ENCODE assay signal across 21 cellular contexts in the genomic region with DNA sequence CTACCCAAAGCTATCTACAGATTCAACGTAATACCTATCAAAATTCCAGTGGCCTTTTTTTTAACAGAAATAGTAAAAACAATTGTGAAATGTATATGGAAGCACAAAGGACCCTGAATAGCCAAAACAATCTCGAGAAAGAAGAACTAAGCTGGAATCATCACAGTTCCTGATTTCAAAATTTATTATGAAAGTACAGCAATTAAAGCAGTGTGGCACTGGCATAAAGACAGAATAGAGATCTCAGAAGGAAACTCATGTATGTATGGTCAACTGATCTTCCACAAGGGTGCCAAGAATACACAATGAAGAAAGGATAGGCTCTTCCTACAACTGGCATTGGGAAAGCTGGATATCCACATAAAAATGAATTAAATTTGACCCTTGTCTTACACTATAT. TPM values are rescaled to one million over a fixed set of nuclear protein-coding genes. Genes with fewer than 3 reads are reported as not detected.
DNase-seq lines count a peak whose midpoint lies in the region; TF ChIP-seq lines count a peak whose summit lies in the region.
"Had no signal": no experiment of that assay in that cellular context is flagged by ENCODE, and none has a peak within 500 bp of the region (broad histone marks: within the 10 kb centered on the region; RNA-seq: fewer than 3 reads in every experiment).

No MANE protein-coding gene starts in this region.

- POLR2A ChIA-PET in activated CD4-positive, alpha-beta memory T cell treated with anti-CD3 and anti-CD28 coated beads for 36 hours (lab: Charles Lee): no interaction called here

- peaks cover 1 to 8% (median 2%) of the 10 kb centered on the region in 3 donors for H3K27me3 Mint-ChIP-seq in CD14-positive monocyte (ENCODE audit: low read depth in 3 of 3)
- H3K27me3 Mint-ChIP-seq in activated CD4-positive, alpha-beta memory T cell treated with anti-CD3 and anti-CD28 coated beads for 36 hours: no peaks in the 10 kb centered on the region

- peaks cover 0 to 2% (median 0%) of the 10 kb centered on the region in 7 donors for H3K9me3 Mint-ChIP-seq in CD14-positive monocyte
- H3K9me3 Mint-ChIP-seq in activated CD4-positive, alpha-beta memory T cell treated with anti-CD3 and anti-CD28 coated beads for 36 hours: peaks cover 9% of the 10 kb centered on the region

- intact Hi-C loops in CD14-positive monocyte (cut with micrococcal nuclease): no loop called here
- intact Hi-C loops in activated CD4-positive, alpha-beta memory T cell treated with anti-CD3 and anti-CD28 coated beads for 36 hours (cut with micrococcal nuclease): no loop called here

- DNase-seq in CD14-positive monocyte (ENCODE audit: low spot score) (no peak), GF-D8 (lab: John Stamatoyannopoulos, UW) (peak; percentile 4), NOMO-1 (lab: John Stamatoyannopoulos, UW; ENCODE audit: unreplicated experiment in 2 of 2) (peak; percentile 59 to 91), SK-MEL-5 (ENCODE audit: low read depth, low spot score) (peak; percentile 65), middle frontal gyrus (ENCODE audit: extremely low spot score, low spot score) (no peak)
- DNase-seq in activated CD4-positive, CD25-positive, alpha-beta regulatory T cell (lab: John Stamatoyannopoulos, UW): no peak
- DNase-seq in activated CD4-positive, alpha-beta memory T cell treated with anti-CD3 and anti-CD28 coated beads for 36 hours: no peak
- DNase-seq: 8988T; ACHN; BE2C; Caco-2; CD4-positive, CD25-positive, alpha-beta regulatory T cell; CD8-positive, alpha-beta T cell; DMS153; DND-41; GM23248; H7; HCEC 1CT had no signal

- TF ChIP-seq CTCF in CD14-positive monocyte (IDR thresholded peaks at IDR 0.05): no peak

- H3K27ac Mint-ChIP-seq in CD14-positive monocyte: peak overlapping the region in 6 of 7 donors; percentile 32 to 87 (median 80)
- H3K27ac Mint-ChIP-seq in activated CD4-positive, alpha-beta memory T cell treated with anti-CD3 and anti-CD28 coated beads for 36 hours: no peak overlapping the region
- H3K27ac Mint-ChIP-seq: CD4-positive, CD25-positive, alpha-beta regulatory T cell; CD8-positive, alpha-beta T cell had no signal

- peaks cover 20% of the 10 kb centered on the region for H3K4me1 Mint-ChIP-seq in CD14-positive monocyte
- no peaks in the 10 kb centered on the region for H3K4me1 Mint-ChIP-seq in activated CD4-positive, alpha-beta memory T cell treated with anti-CD3 and anti-CD28 coated beads for 36 hours (ENCODE audit: low read depth)
- H3K4me1 Mint-ChIP-seq: CD4-positive, CD25-positive, alpha-beta regulatory T cell had no signal

- in situ Hi-C loops in SK-MEL-5 (cut with HindIII; ENCODE audit: low pct_unique_long_range_greater_than_20kb, low sequenced_read_pairs): no loop called here

- H3K36me3 Mint-ChIP-seq in CD14-positive monocyte: no peaks in the 10 kb centered on the region
- H3K36me3 Mint-ChIP-seq in activated CD4-positive, alpha-beta memory T cell treated with anti-CD3 and anti-CD28 coated beads for 36 hours: no peaks in the 10 kb centered on the region
- H3K36me3 Mint-ChIP-seq: CD4-positive, CD25-positive, alpha-beta regulatory T cell; CD8-positive, alpha-beta T cell had no signal

- CTCF ChIA-PET in activated CD4-positive, alpha-beta memory T cell treated with anti-CD3 and anti-CD28 coated beads for 36 hours (lab: Charles Lee): no interaction called here

- peak overlapping the region in 1 of 2 donors; percentile 44 for H3K4me3 Mint-ChIP-seq in CD14-positive monocyte
- no peak overlapping the region for H3K4me3 Mint-ChIP-seq in activated CD4-positive, alpha-beta memory T cell treated with anti-CD3 and anti-CD28 coated beads for 36 hours
- H3K4me3 Mint-ChIP-seq: CD4-positive, CD25-positive, alpha-beta regulatory T cell; CD8-positive, alpha-beta T cell had no signal

RNA-seq across cellular contexts. Expression of gene PNLIPRP3, which starts 23.2 kb away (rescaled TPM):
- polyA plus RNA-seq in CD14-positive monocyte: not detected
- total RNA-seq in SK-MEL-5 (2014; rRNA removed; shearing (Covaris generic)): 13.1 and 13.6 TPM in 2 replicates
- polyA plus RNA-seq in SK-MEL-5 (2015; cell fraction: cytosol; rRNA removed): 5.3 and 7.8 TPM in 2 replicates
- polyA plus RNA-seq in SK-MEL-5 (2015; cell fraction: nucleus; rRNA removed): 15.7 and 26.2 TPM in 2 replicates
- not detected for total RNA-seq in activated CD4-positive, alpha-beta memory T cell treated with anti-CD3 and anti-CD28 coated beads for 36 hours
- total RNA-seq: Caco-2; CD4-positive, CD25-positive, alpha-beta regulatory T cell; CD8-positive, alpha-beta T cell; GM12878; GM23248; H1; H7 had no signal
- polyA plus RNA-seq: A549; CD4-positive, CD25-positive, alpha-beta regulatory T cell; GM23248; H1 had no signal

Comparison
In these comparisons a context has a peak if more than half of its experiments do, and no peak if none do; other contexts are left out.
1. DNase-seq: peak in GF-D8 (single experiment), NOMO-1 (2 of 2) and SK-MEL-5 (single experiment); none in CD14-positive monocyte (single experiment), middle frontal gyrus (single experiment), activated CD4-positive, CD25-positive, alpha-beta regulatory T cell (0 of 4) and activated CD4-positive, alpha-beta memory T cell treated with anti-CD3 and anti-CD28 coated beads for 36 hours (single experiment).
2. RNA of gene PNLIPRP3, which starts 23.2 kb away (total RNA-seq): 13.1 to 13.6 TPM in SK-MEL-5; not detected in activated CD4-positive, alpha-beta memory T cell treated with anti-CD3 and anti-CD28 coated beads for 36 hours; every median in the first group is over 10 times any median in the second.